24 cellular contexts compared by ENCODE assay signal in the genomic region with DNA sequence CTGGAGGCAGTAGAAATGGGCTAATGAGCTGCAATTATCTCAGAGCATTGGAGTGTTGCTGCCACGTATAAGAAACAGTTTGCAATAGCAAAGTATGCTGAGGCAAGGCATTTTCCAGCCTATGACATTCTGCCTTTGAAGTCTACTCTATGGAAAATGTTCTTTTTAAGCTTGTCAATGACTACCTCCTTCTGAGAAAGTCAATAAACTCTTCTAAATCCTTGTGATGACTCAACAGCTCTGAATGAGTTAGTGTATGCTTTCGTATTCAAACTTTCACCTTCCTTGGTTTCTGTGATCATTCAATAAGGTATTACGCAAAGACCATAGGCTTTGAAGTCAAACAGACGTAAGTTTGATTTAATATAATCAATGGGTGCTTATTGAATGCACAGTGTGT.
DNase-seq lines count a peak whose midpoint lies in the region; ATAC-seq and TF ChIP-seq lines count a peak whose summit lies in the region.
"Had no signal": no experiment of that assay in that cellular context is flagged by ENCODE, and none has a peak within 500 bp of the region (broad histone marks: within the 10 kb centered on the region; RNA-seq: fewer than 3 reads in every experiment).

No MANE protein-coding gene starts in this region.

- BruUV-seq in OCI-LY7 (replicated peaks; lab: Mats Ljungman, UMichigan), result no TSS peak

- no peak overlapping the region for H2BK5ac ChIP-seq in mesendoderm (ENCODE audit: low read length)

- H3K9ac ChIP-seq in mesendoderm (ENCODE audit: low read length), result no peak overlapping the region

- no peak overlapping the region for H3K56ac ChIP-seq in mesendoderm (ENCODE audit: low read length)

- H3K18ac ChIP-seq in mesendoderm (ENCODE audit: low read length), result peak overlapping the region; percentile 39

- H3K4me1 ChIP-seq in mesendoderm (ENCODE audit: control insufficient read depth, low read depth, low read length) (no peaks in the 10 kb centered on the region), OCI-LY7 (ENCODE audit: insufficient read depth, low read length, poor library complexity, severe bottlenecking) (no peaks in the 10 kb centered on the region)
- H3K4me1 ChIP-seq: upper lobe of left lung had no signal

- H2BK15ac ChIP-seq in mesendoderm (replicated peaks; ENCODE audit: low read depth), result no peak overlapping the region

- intact Hi-C loops in OCI-LY7 (cut with micrococcal nuclease; ENCODE audit: unreplicated experiment), result no loop called here

- H3K9me2 ChIP-seq in OCI-LY7 (ENCODE audit: insufficient read depth, low read length), result no peaks in the 10 kb centered on the region

- no peak overlapping the region for H2AFZ ChIP-seq in OCI-LY7 (ENCODE audit: low read length)

- no peaks in the 10 kb centered on the region for H3K27me3 ChIP-seq in mesendoderm (ENCODE audit: insufficient read depth, low read length, poor library complexity)
- H3K27me3 ChIP-seq: cardiac muscle cell, neutrophil, upper lobe of left lung had no signal

- H3K27ac ChIP-seq in mesendoderm (ENCODE audit: low read depth, low read length) (no peak overlapping the region), OCI-LY7 (ENCODE audit: low read depth, low read length, poor library complexity, severe bottlenecking) (no peak overlapping the region)
- H3K27ac ChIP-seq: cardiac muscle cell, dorsolateral prefrontal cortex, neutrophil, upper lobe of left lung had no signal

- no peaks in the 10 kb centered on the region for H3K9me3 ChIP-seq in OCI-LY7 (ENCODE audit: low read length)
- H3K9me3 ChIP-seq: neutrophil, upper lobe of left lung had no signal

- no peaks in the 10 kb centered on the region for H3K79me2 ChIP-seq in mesendoderm (ENCODE audit: control insufficient read depth, insufficient read depth, low read length)
- H3K79me2 ChIP-seq in OCI-LY7 (ENCODE audit: insufficient read depth, low read depth, low read length), result no peaks in the 10 kb centered on the region

- H3K36me3 ChIP-seq in mesendoderm (ENCODE audit: control insufficient read depth, insufficient read depth, low read length), result no peaks in the 10 kb centered on the region
- no peaks in the 10 kb centered on the region for H3K36me3 ChIP-seq in OCI-LY7 (ENCODE audit: insufficient read depth, low read length)
- H3K36me3 ChIP-seq: cardiac muscle cell, neutrophil, upper lobe of left lung had no signal

- no CpG with 5 or more reads among the region's 4 CpGs for WGBS in mesendoderm (ENCODE audit: extremely low coverage, insufficient coverage, low lambda C conversion rate)

- no peak overlapping the region for H3K4ac ChIP-seq in mesendoderm (ENCODE audit: low read depth, low read length)

- DNase-seq in EH (ENCODE audit: low read depth) (peak; percentile 10), NCI-H226 (peak; percentile 14), mesendoderm (peak; percentile 18), iPS-NIHi11 (ENCODE audit: low spot score) (no peak), OCI-LY7 (ENCODE audit: low spot score) (no peak), GM19238 (ENCODE audit: insufficient read length, low spot score) (no peak), NCI-H345 (lab: John Stamatoyannopoulos, UW) (no peak)
- DNase-seq: activated CD4-positive, alpha-beta memory T cell treated with anti-CD3 and anti-CD28 coated beads for 36 hours; activated naive CD4-positive, alpha-beta T cell treated with anti-CD3 and anti-CD28 coated beads, Interleukin-2, amount 50 U/mL, for 16 hours; activated T-cell treated with anti-CD3 and anti-CD28 coated beads, Interleukin-2, amount 50 U/mL, for 1 hour; CD8-positive, alpha-beta T cell; dorsolateral prefrontal cortex; KBM-7; NCI-H1048; NCI-H2081; NCI-H524 treated with DMSO at 0.1 percent for 48 hours; SHP77; stimulated activated CD4-positive, alpha-beta T cell treated with anti-CD3 and anti-CD28 coated beads, Interleukin-1b, Interleukin-23, amount 100 ng/mL, for 48 hours; T-cell; upper lobe of left lung had no signal

- POLR2A ChIA-PET in OCI-LY7 (lab: Charles Lee), result interaction anchor here (0.5 kb wide), 1 partner anchor 1029 kb away, joined by 3 read pairs; no protein-coding TSS in a partner anchor

- H3K4me3 ChIP-seq in mesendoderm (ENCODE audit: low read length) (no peak overlapping the region), OCI-LY7 (ENCODE audit: low read depth, low read length, poor library complexity, severe bottlenecking) (no peak overlapping the region)
- H3K4me3 ChIP-seq: cardiac muscle cell, dorsolateral prefrontal cortex, upper lobe of left lung had no signal

- H2BK120ac ChIP-seq in mesendoderm (ENCODE audit: low read depth, low read length), result no peak overlapping the region

- H4K20me1 ChIP-seq in OCI-LY7 (ENCODE audit: insufficient read depth, low read length), result no peaks in the 10 kb centered on the region

- H2AK5ac ChIP-seq in mesendoderm (ENCODE audit: low read length), result no peak overlapping the region

- CTCF ChIA-PET in OCI-LY7 (lab: Charles Lee; ENCODE audit: unreplicated experiment), result no interaction called here

- peak; percentile 97 for ATAC-seq in esophagus mucosa
- ATAC-seq: CD8-positive, alpha-beta T cell; sciatic nerve; T-cell had no signal

- H3K79me1 ChIP-seq in mesendoderm (ENCODE audit: low read length), result no peaks in the 10 kb centered on the region

- H4K5ac ChIP-seq in mesendoderm (ENCODE audit: low read length), result no peak overlapping the region

- H3K23ac ChIP-seq in mesendoderm (ENCODE audit: low read length), result no peak overlapping the region

- H3K4me2 ChIP-seq in mesendoderm (ENCODE audit: low read length), result no peak overlapping the region
- no peak overlapping the region for H3K4me2 ChIP-seq in OCI-LY7 (ENCODE audit: low read length)

- no peak overlapping the region for H4K8ac ChIP-seq in mesendoderm (ENCODE audit: low read depth, low read length)

- no peak for TF ChIP-seq CTCF in OCI-LY7 (conservative IDR thresholded peaks at IDR 0.05; ENCODE audit: low read length)

Comparison
In these comparisons a context has a peak if more than half of its experiments do, and no peak if none do; other contexts are left out.
1. DNase-seq: peak in EH (single experiment), NCI-H226 (single experiment) and mesendoderm (single experiment); none in iPS-NIHi11 (single experiment), OCI-LY7 (single experiment), GM19238 (single experiment) and NCI-H345 (single experiment).